Comparison of ENCODE assay signal across 32 cellular contexts in the genomic region with DNA sequence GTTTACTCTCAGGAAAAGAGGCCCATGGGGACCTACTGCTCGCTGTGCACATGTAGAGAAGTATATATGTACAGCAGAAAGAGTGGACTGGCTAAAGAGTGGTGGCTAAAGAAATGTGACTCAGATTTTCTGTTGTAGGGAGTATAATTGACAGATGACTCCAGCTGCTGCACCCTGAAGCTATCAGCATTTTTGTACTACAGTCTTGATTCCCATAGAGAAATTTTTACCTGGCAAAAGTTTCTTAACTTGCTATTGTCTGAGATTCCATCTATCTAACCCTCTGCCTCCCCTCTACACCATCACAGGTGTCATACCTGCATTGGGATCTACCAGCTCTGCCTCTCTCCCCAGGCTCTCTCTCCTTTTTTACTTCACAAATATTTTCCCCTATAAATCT.
"Had no signal": no experiment of that assay in that cellular context is flagged by ENCODE, and none has a peak within 500 bp of the region (broad histone marks: within the 10 kb centered on the region; RNA-seq: fewer than 3 reads in every experiment).

No MANE protein-coding gene starts in this region.

- H3K36me3 ChIP-seq: MG63 had no signal

- H3K27me3 ChIP-seq: MG63 had no signal

- H3K27ac ChIP-seq: KMS-11 had no signal

- H3K9ac ChIP-seq: KMS-11 had no signal

- H3K4me2 ChIP-seq: KMS-11 had no signal

- DNase-seq: Karpas-422, KBM-7, KG1, MG63, MM.1S, MV-4-11, NCI-H1048, NCI-H1092, NCI-H1092 treated with DMSO at 0.1 percent for 48 hours, NCI-H1105, NCI-H1105 treated with DMSO at 0.1 percent for 48 hours, NCI-H1417 treated with DMSO at 0.1 percent for 48 hours, NCI-H1436, NCI-H1436 treated with DMSO at 0.1 percent for 48 hours, NCI-H1694, NCI-H1694 treated with DMSO at 0.1 percent for 48 hours, NCI-H187, NCI-H187 treated with DMSO at 0.1 percent for 48 hours, NCI-H1930, NCI-H2029, NCI-H2029 treated with DMSO at 0.1 percent for 48 hours, NCI-H2081, NCI-H2081 treated with DMSO at 0.1 percent for 48 hours, NCI-H2107, NCI-H2171, NCI-H2227 treated with DMSO at 0.1 percent for 48 hours, NCI-H226, NCI-H345, NCI-H446, NCI-H446 treated with DMSO at 0.1 percent for 48 hours, NCI-H510A had no signal

- H3K4me3 ChIP-seq: MG63 had no signal

- H3K9me3 ChIP-seq: MG63 had no signal
